Comparison of ENCODE assay signal across 14 cellular contexts in the genomic region with DNA sequence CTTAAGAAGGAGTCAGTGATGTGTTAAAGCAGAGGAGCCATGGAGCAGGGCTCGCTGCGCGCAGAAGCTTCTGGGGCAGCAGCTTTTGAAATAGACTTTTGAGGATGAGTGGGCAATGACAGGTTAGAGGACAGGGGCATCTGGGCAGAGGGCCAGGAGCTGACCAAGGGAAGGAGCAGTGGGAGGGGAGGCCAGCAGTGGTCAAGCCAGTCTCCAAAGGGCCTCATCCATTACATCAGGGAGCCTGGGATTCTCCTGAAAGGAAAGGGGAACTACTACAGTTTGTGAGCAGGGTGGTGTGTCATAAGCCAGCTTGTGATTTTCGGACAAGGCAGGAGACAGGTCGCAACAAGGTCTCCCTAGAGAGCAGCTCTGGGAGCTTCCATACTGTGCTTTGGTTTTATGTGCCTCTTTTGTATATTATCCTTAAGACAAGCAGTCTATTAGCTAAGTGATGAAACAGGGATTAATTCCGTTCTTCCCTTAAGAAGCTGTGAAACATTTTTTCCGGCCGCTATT. TPM values are rescaled to one million over a fixed set of nuclear protein-coding genes. Genes with fewer than 3 reads are reported as not detected.
DNase-seq lines count a peak whose midpoint lies in the region; ATAC-seq and TF ChIP-seq lines count a peak whose summit lies in the region.
"Had no signal": no experiment of that assay in that cellular context is flagged by ENCODE, and none has a peak within 500 bp of the region (broad histone marks: within the 10 kb centered on the region; RNA-seq: fewer than 3 reads in every experiment).

No MANE protein-coding gene starts in this region.

- H3K27me3 ChIP-seq in IMR-90 (ENCODE audit: control insufficient read depth, insufficient read depth, low read length) (no peaks in the 10 kb centered on the region), muscle layer of duodenum (ENCODE audit: low read depth, low read length) (no peaks in the 10 kb centered on the region)

- peak overlapping the region; percentile 46; the same call in 1 of the 2 replicates for H3K9ac ChIP-seq in IMR-90 (ENCODE audit: low read depth, low read length)

- no peak overlapping the region for H3K23ac ChIP-seq in IMR-90 (ENCODE audit: low read depth, low read length)

- no peak overlapping the region for H3K4me3 Mint-ChIP-seq in chondrocyte (ENCODE audit: unreplicated experiment)
- H3K4me3 Mint-ChIP-seq: T-cell had no signal

- H2AK9ac ChIP-seq in IMR-90 (replicated peaks; ENCODE audit: low read depth, low read length, poor library complexity), result no peak overlapping the region

- H3K79me1 ChIP-seq in IMR-90 (ENCODE audit: low read depth in 1 of 2, low read length in 2 of 2), result no peaks in the 10 kb centered on the region

- no TSS peak for BruUV-seq in IMR-90 (replicated peaks; lab: Mats Ljungman, UMichigan)

- no peak for TF ChIP-seq RAD21 in IMR-90 (IDR thresholded peaks at IDR 0.05; ENCODE audit: low read length)

- no peak overlapping the region for H2AFZ ChIP-seq in IMR-90 (replicated peaks; ENCODE audit: low read length, poor library complexity)

- WGBS in IMR-90 (ENCODE audit: extremely low coverage in 2 of 2, insufficient read length in 1 of 2), 2 experiments, result no CpG with 5 or more reads among the region's 8 CpGs

- 0 out of 2 replicates have a peak overlapping the region, but pooled peaks have one; percentile 14 for H3K56ac ChIP-seq in IMR-90 (ENCODE audit: extremely low read depth, insufficient read depth, low read length)

- peak overlapping the region; percentile 11; the same call in 1 of the 2 replicates for H2BK20ac ChIP-seq in IMR-90 (ENCODE audit: low read depth, low read length)

- peak overlapping the region; percentile 12 for H4K91ac ChIP-seq in IMR-90 (ENCODE audit: insufficient read depth, low read depth, low read length)

- peak overlapping the region; percentile 56; the same call in 1 of the 2 replicates for H3K27ac ChIP-seq in IMR-90 (ENCODE audit: insufficient read depth, low read length)
- H3K27ac ChIP-seq in muscle layer of duodenum (ENCODE audit: low read length), result peak overlapping the region; percentile 68

- H3K4me3 ChIP-seq in AG10803 (ENCODE audit: low read length) (peak overlapping the region; percentile 52; the same call in 1 of the 2 replicates), IMR-90 (ENCODE audit: insufficient read depth, low read depth, low read length) (no peak overlapping the region), muscle layer of duodenum (ENCODE audit: low read depth in 1 of 2, low read length in 2 of 2) (no peak overlapping the region)

- peak overlapping the region; percentile 4; the same call in 1 of the 2 replicates for H2BK120ac ChIP-seq in IMR-90 (ENCODE audit: low read depth, low read length)

- H3K4me1 ChIP-seq in IMR-90 (ENCODE audit: control insufficient read depth, insufficient read depth, low read length) (peaks cover 3% of the 10 kb centered on the region; the same call in 1 of the 2 replicates), muscle layer of duodenum (ENCODE audit: control insufficient read depth in 1 of 2, insufficient read depth in 2 of 2, low read length in 2 of 2) (no peaks in the 10 kb centered on the region)

- H3K27me3 Mint-ChIP-seq in chondrocyte (ENCODE audit: low read depth), result no peaks in the 10 kb centered on the region

- no peak for ATAC-seq in IMR-90 (ENCODE audit: low read depth)
- ATAC-seq in HG02973 (IDR thresholded peaks at IDR 0.05; ENCODE audit: unreplicated experiment), result no peak
- ATAC-seq in GM21360 (IDR thresholded peaks at IDR 0.05; ENCODE audit: unreplicated experiment), result no peak

- intact Hi-C loops in IMR-90 (cut with micrococcal nuclease), result no loop called here

- in situ Hi-C loops in IMR-90 (cut with MboI; ENCODE audit: low sequenced_read_pairs), result no loop called here

- H3K18ac ChIP-seq in IMR-90 (ENCODE audit: low read depth, low read length), result no peak overlapping the region; the same call in 1 of the 2 replicates

- DNase-seq in AG10803 (ENCODE audit: low read depth) (no peak), IMR-90 (peak; percentile 31), chondrocyte (ENCODE audit: low spot score) (no peak), NCI-H1105 (lab: John Stamatoyannopoulos, UW) (no peak), ecto neural progenitor cell (ENCODE audit: low spot score) (no peak)
- DNase-seq: effector memory CD8-positive, alpha-beta T cell; islet precursor cell; KG1; NCI-H526 treated with DMSO at 0.1 percent for 48 hours; right cardiac atrium; T-cell had no signal

- peaks cover 3% of the 10 kb centered on the region for H3K9me3 Mint-ChIP-seq in chondrocyte (ENCODE audit: low read depth)
- H3K9me3 Mint-ChIP-seq: effector memory CD8-positive, alpha-beta T cell; T-cell had no signal

- no peaks in the 10 kb centered on the region for H4K20me1 ChIP-seq in IMR-90 (ENCODE audit: insufficient read depth, low read length)

- H2BK15ac ChIP-seq in IMR-90 (ENCODE audit: low read depth, low read length), result peak overlapping the region; percentile 18; the same call in 1 of the 3 replicates

- H3K36me3 Mint-ChIP-seq in chondrocyte (ENCODE audit: low read depth), result no peaks in the 10 kb centered on the region
- H3K36me3 Mint-ChIP-seq: T-cell had no signal

- H3K36me3 ChIP-seq in IMR-90 (ENCODE audit: control insufficient read depth, insufficient read depth, low read length), result no peaks in the 10 kb centered on the region
- no peaks in the 10 kb centered on the region for H3K36me3 ChIP-seq in muscle layer of duodenum (ENCODE audit: control insufficient read depth in 1 of 2, insufficient read depth in 2 of 2, low read length in 2 of 2)

- no peak overlapping the region for H3K14ac ChIP-seq in IMR-90 (replicated peaks; ENCODE audit: low read depth, low read length)

- H2BK5ac ChIP-seq in IMR-90 (ENCODE audit: low read depth, low read length, poor library complexity, severe bottlenecking), result peak overlapping the region; percentile 86

- H3K9me3 ChIP-seq in IMR-90 (ENCODE audit: control insufficient read depth, insufficient read depth, low read length) (no peaks in the 10 kb centered on the region), muscle layer of duodenum (ENCODE audit: control insufficient read depth in 1 of 2, low read length in 2 of 2) (no peaks in the 10 kb centered on the region)

- POLR2A ChIA-PET in IMR-90 (lab: Charles Lee; ENCODE audit: unreplicated experiment), result interaction anchor here (0.6 kb wide), 1 partner anchor 11 kb away, joined by 9 read pairs; no protein-coding TSS in a partner anchor

- TF ChIP-seq POLR2A in IMR-90 (IDR thresholded peaks at IDR 0.05; ENCODE audit: low read depth, low read length), result no peak

- peak overlapping the region; percentile 0 for H3K4ac ChIP-seq in IMR-90 (ENCODE audit: low read depth, low read length)

- peak overlapping the region; percentile 30 to 66; a peak in 1 of 4 replicates for H4K8ac ChIP-seq in IMR-90 (ENCODE audit: low read depth in 2 of 2, low read length in 2 of 2)

- no peak overlapping the region for H2AK5ac ChIP-seq in IMR-90 (ENCODE audit: low read depth, low read length)

- dilution Hi-C loops in IMR-90 (cut with HindIII; ENCODE audit: low sequenced_read_pairs, unreplicated experiment), result no loop called here

- TF ChIP-seq CTCF in AG10803 (conservative IDR thresholded peaks at IDR 0.05; ENCODE audit: low read length) (no peak), IMR-90 (conservative IDR thresholded peaks at IDR 0.05; ENCODE audit: low read depth, low read length) (no peak), chondrocyte (IDR thresholded peaks at IDR 0.05) (no peak)

- H3K9me1 ChIP-seq in IMR-90 (ENCODE audit: insufficient read depth, low read length), result 0 out of 2 replicates have a peak, but pooled peaks cover 3% of the 10 kb centered on the region

- no peak overlapping the region for H3K4me2 ChIP-seq in IMR-90 (ENCODE audit: low read depth, low read length)

- H3K4me1 Mint-ChIP-seq in chondrocyte (ENCODE audit: low read depth), result peaks cover 23% of the 10 kb centered on the region

- peak overlapping the region; percentile 94 for H3K27ac Mint-ChIP-seq in chondrocyte (ENCODE audit: unreplicated experiment)

- CTCF ChIA-PET in IMR-90 (lab: Yijun Ruan, JAX), result no interaction called here

- H4K5ac ChIP-seq in IMR-90 (ENCODE audit: low read depth, low read length), result peak overlapping the region; percentile 77

TF ChIP-seq in IMR-90, 13 proteins besides CTCF, POLR2A, EP300 and RAD21:
- TF ChIP-seq, protein P1, sequence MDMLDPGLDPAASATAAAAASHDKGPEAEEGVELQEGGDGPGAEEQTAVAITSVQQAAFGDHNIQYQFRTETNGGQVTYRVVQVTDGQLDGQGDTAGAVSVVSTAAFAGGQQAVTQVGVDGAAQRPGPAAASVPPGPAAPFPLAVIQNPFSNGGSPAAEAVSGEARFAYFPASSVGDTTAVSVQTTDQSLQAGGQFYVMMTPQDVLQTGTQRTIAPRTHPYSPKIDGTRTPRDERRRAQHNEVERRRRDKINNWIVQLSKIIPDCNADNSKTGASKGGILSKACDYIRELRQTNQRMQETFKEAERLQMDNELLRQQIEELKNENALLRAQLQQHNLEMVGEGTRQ (IDR thresholded peaks at IDR 0.05; ENCODE audit: low read depth, low read length), result no peak
- no peak for TF ChIP-seq MAFK (IDR thresholded peaks at IDR 0.05; ENCODE audit: low read depth, low read length)
- TF ChIP-seq MXI1 (IDR thresholded peaks at IDR 0.05; ENCODE audit: borderline replicate concordance, low read depth, low read length), result no peak

RNA-seq across cellular contexts. Expression of a gene that starts 46.6 kb away (rescaled TPM):
- not detected in 2 replicates for total RNA-seq in IMR-90 (2012; rRNA removed)
- not detected in 2 replicates for polyA plus RNA-seq in IMR-90 (2012; rRNA removed)
- polyA plus RNA-seq in IMR-90 (2012; cell fraction: cytosol; rRNA removed), result not detected in 2 replicates
- polyA plus RNA-seq in IMR-90 (2012; cell fraction: nucleus; rRNA removed; ENCODE audit: low replicate concordance), result not detected in 2 replicates
- total RNA-seq in chondrocyte, result 0.17 TPM in 1 of 3 replicates, not detected in the others
- total RNA-seq: T-cell had no signal

RNA-seq across cellular contexts. Expression of a gene that starts 51.7 kb away (rescaled TPM):
- total RNA-seq in IMR-90 (2012; rRNA removed) (not detected in 2 replicates), chondrocyte (0.10 TPM in 1 of 3 replicates, not detected in the others)
- polyA plus RNA-seq in IMR-90 (2012; rRNA removed), result not detected in 2 replicates
- not detected in 2 replicates for polyA plus RNA-seq in IMR-90 (2012; cell fraction: cytosol; rRNA removed)
- not detected in 2 replicates for polyA plus RNA-seq in IMR-90 (2012; cell fraction: nucleus; rRNA removed; ENCODE audit: low replicate concordance)
- total RNA-seq: right cardiac atrium, T-cell had no signal

RNA-seq across cellular contexts. Expression of a gene that starts 58.3 kb away (rescaled TPM):
- 32.8 and 48.6 TPM in 2 replicates for total RNA-seq in IMR-90 (2012; rRNA removed)
- 4.5 and 8.1 TPM in 2 replicates for polyA plus RNA-seq in IMR-90 (2012; rRNA removed)
- 1.2 and 1.5 TPM in 2 replicates for polyA plus RNA-seq in IMR-90 (2012; cell fraction: cytosol; rRNA removed)
- 1.3 and 12.9 TPM in 2 replicates for polyA plus RNA-seq in IMR-90 (2012; cell fraction: nucleus; rRNA removed; ENCODE audit: low replicate concordance)
- total RNA-seq in chondrocyte, result 46.0 to 53.0 TPM (median 49.2 TPM) in 3 replicates
